Comparison of ENCODE assay signal across 8 cellular contexts in the genomic region with DNA sequence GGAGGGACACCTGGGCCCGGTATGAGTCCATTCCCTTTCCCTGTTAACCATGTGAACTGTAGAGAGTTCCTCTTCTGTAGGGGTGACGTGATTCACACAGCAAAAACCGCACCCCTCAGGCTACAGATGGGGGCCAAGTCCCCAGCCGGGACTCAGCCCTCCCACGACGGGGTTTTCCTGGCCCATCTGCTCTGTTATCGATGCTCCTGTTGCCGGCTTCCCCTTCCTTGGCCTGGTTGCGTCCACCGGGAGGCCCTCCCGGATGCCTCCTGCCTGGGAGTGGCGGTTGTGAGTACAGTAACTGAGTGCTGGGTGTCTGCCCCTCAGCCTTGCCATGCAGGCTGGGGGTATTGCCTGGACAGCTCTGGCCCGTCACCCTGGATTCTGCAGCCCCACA. TPM values are rescaled to one million over a fixed set of nuclear protein-coding genes. Genes with fewer than 3 reads are reported as not detected.
DNase-seq lines count a peak whose midpoint lies in the region; ATAC-seq and TF ChIP-seq lines count a peak whose summit lies in the region.

No MANE protein-coding gene starts in this region.

- H3K27me3 ChIP-seq in BJ (ENCODE audit: control insufficient read depth, insufficient read depth, low read length) (no peaks in the 10 kb centered on the region), esophagus squamous epithelium (peaks cover 0 to 13% (median 0%) of the 10 kb centered on the region in 4 donors)

- ATAC-seq in GM19395 (IDR thresholded peaks at IDR 0.05; ENCODE audit: unreplicated experiment) (peak; percentile 38), HG03457 (IDR thresholded peaks at IDR 0.05; ENCODE audit: unreplicated experiment) (peak; percentile 30)

- WGBS in esophagus squamous epithelium, 2 donors: 0 to 7% methylated on average over 1 to 3 of the region's 13 CpGs

- no peak for DNase-seq in BJ (ENCODE audit: low read depth)
- DNase-seq in activated CD4-positive, alpha-beta T cell treated with anti-CD3 and anti-CD28 coated beads for 48 hours: peak; percentile 62
- no peak for DNase-seq in esophagus squamous epithelium (lab: John Stamatoyannopoulos, UW)
- DNase-seq in pons (ENCODE audit: low spot score): peak; percentile 37
- no peak for DNase-seq in NCI-H1105 (lab: John Stamatoyannopoulos, UW)
- no peak for DNase-seq in ecto neural progenitor cell (ENCODE audit: low spot score)

- intact Hi-C loops in esophagus squamous epithelium (cut with DNase I): loop anchor here (5.0 to 10.0 kb wide), 3 partner anchors 230 to 473 kb away; no protein-coding TSS in a partner anchor

- H3K36me3 ChIP-seq in BJ (ENCODE audit: control insufficient read depth, insufficient read depth, low read length) (peaks cover 2% of the 10 kb centered on the region; the same call in 1 of the 2 replicates), esophagus squamous epithelium (no peaks in the 10 kb centered on the region)

- H3K4me1 ChIP-seq in esophagus squamous epithelium: peaks cover 23 to 50% (median 23%) of the 10 kb centered on the region in 3 donors

- H3K4me3 ChIP-seq in BJ (ENCODE audit: low read depth, low read length) (peak overlapping the region; percentile 53), esophagus squamous epithelium (peak overlapping the region; percentile 37 to 95 (median 62))

- no peaks in the 10 kb centered on the region for H3K9me3 ChIP-seq in esophagus squamous epithelium

- CTCF ChIA-PET in BJ (lab: Yijun Ruan, JAX): interaction anchor here (0.6 to 7.2 kb wide), 25 partner anchors 9 to 565 kb away, joined by 3 to 81 read pairs (median 4); no protein-coding TSS in a partner anchor

- POLR2A ChIA-PET in BJ (lab: Charles Lee): interaction anchor here (0.7 kb wide), 1 partner anchor 229 kb away, joined by 5 read pairs; no protein-coding TSS in a partner anchor

- TF ChIP-seq CTCF in BJ (IDR thresholded peaks at IDR 0.05; ENCODE audit: insufficient read depth, low read depth, low read length) (no peak), esophagus squamous epithelium (IDR thresholded peaks at IDR 0.05) (no peak)

- TF ChIP-seq POLR2A in esophagus squamous epithelium (IDR thresholded peaks at IDR 0.05): no peak

- peak overlapping the region; percentile 83 to 93 (median 86) for H3K27ac ChIP-seq in esophagus squamous epithelium

RNA-seq across cellular contexts. Expression of gene PLXNA1, which starts 0.8 kb away (rescaled TPM):
- 34.7 and 57.2 TPM in 2 replicates for polyA plus RNA-seq in BJ (2011; rRNA removed)
- 48.2 and 67.0 TPM in 2 replicates for polyA minus RNA-seq in BJ (2011; rRNA and poly(A)+ RNA removed)
- total RNA-seq in esophagus squamous epithelium: 10 to 100 TPM; 19.7 to 27.5 (median 23.9) TPM

Comparison
In these comparisons a context has a peak if more than half of its experiments do, and no peak if none do; other contexts are left out.
1. DNase-seq: peak in activated CD4-positive, alpha-beta T cell treated with anti-CD3 and anti-CD28 coated beads for 48 hours (single experiment) and pons (single experiment); none in BJ (single experiment), esophagus squamous epithelium (single experiment), NCI-H1105 (single experiment) and ecto neural progenitor cell (single experiment).